Comparison of ENCODE assay signal across 1 cellular context in genomic region chr5:174413520-174414314, GRCh38.
A peak's percentile ranks its signal among the peaks of the same experiment; 100 is the strongest.
TF ChIP-seq lines count a peak whose summit lies in the region.

No MANE protein-coding gene starts in this region.

TF ChIP-seq in SK-N-SH, 30 proteins besides CTCF, POLR2A, EP300 and RAD21 (continued from another document):
- TF ChIP-seq, protein P1, sequence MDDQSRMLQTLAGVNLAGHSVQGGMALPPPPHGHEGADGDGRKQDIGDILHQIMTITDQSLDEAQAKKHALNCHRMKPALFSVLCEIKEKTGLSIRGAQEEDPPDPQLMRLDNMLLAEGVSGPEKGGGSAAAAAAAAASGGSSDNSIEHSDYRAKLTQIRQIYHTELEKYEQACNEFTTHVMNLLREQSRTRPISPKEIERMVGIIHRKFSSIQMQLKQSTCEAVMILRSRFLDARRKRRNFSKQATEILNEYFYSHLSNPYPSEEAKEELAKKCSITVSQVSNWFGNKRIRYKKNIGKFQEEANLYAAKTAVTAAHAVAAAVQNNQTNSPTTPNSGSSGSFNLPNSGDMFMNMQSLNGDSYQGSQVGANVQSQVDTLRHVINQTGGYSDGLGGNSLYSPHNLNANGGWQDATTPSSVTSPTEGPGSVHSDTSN (IDR thresholded peaks at IDR 0.05): peak; percentile 23
- no peak for TF ChIP-seq MXI1 (IDR thresholded peaks at IDR 0.05; ENCODE audit: low read depth, low read length)
- peak; percentile 50; the same call in 1 of the 2 replicates for TF ChIP-seq FOSL2 (IDR thresholded peaks at IDR 0.05; ENCODE audit: borderline replicate concordance, low read depth)
- TF ChIP-seq, protein P2, sequence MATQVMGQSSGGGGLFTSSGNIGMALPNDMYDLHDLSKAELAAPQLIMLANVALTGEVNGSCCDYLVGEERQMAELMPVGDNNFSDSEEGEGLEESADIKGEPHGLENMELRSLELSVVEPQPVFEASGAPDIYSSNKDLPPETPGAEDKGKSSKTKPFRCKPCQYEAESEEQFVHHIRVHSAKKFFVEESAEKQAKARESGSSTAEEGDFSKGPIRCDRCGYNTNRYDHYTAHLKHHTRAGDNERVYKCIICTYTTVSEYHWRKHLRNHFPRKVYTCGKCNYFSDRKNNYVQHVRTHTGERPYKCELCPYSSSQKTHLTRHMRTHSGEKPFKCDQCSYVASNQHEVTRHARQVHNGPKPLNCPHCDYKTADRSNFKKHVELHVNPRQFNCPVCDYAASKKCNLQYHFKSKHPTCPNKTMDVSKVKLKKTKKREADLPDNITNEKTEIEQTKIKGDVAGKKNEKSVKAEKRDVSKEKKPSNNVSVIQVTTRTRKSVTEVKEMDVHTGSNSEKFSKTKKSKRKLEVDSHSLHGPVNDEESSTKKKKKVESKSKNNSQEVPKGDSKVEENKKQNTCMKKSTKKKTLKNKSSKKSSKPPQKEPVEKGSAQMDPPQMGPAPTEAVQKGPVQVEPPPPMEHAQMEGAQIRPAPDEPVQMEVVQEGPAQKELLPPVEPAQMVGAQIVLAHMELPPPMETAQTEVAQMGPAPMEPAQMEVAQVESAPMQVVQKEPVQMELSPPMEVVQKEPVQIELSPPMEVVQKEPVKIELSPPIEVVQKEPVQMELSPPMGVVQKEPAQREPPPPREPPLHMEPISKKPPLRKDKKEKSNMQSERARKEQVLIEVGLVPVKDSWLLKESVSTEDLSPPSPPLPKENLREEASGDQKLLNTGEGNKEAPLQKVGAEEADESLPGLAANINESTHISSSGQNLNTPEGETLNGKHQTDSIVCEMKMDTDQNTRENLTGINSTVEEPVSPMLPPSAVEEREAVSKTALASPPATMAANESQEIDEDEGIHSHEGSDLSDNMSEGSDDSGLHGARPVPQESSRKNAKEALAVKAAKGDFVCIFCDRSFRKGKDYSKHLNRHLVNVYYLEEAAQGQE (IDR thresholded peaks at IDR 0.05; ENCODE audit: low read depth, low read length): no peak
